ENCODE assay signal across 9 cellular contexts in genomic region chr20:40251284-40251932, GRCh38.
DNase-seq lines count a peak whose midpoint lies in the region; ATAC-seq, FAIRE-seq and TF ChIP-seq lines count a peak whose summit lies in the region.
"Had no signal": no experiment of that assay in that cellular context is flagged by ENCODE, and none has a peak within 500 bp of the region (broad histone marks: within the 10 kb centered on the region; RNA-seq: fewer than 3 reads in every experiment).

No MANE protein-coding gene starts in this region.

- no peaks in the 10 kb centered on the region for H3K9me3 ChIP-seq in HCT116 (ENCODE audit: control insufficient read depth in 1 of 2, insufficient read depth in 1 of 2, low read depth in 1 of 2, low read length in 2 of 2)
- H3K9me3 ChIP-seq in SU-DHL-6 (ENCODE audit: insufficient read depth, low read length) = no peaks in the 10 kb centered on the region

- DNase-seq in HCT116 (ENCODE audit: low read depth, low spot score) = peak; percentile 37
- no peak for DNase-seq in stimulated activated CD4-positive, alpha-beta T cell treated with anti-CD3 and anti-CD28 coated beads, Interleukin-4, amount 100 ng/mL, for 4 hours
- DNase-seq: activated T-cell treated with anti-CD3 and anti-CD28 coated beads for 4 hours had no signal

- no peak overlapping the region for H3K4me3 ChIP-seq in HCT116 (replicated peaks in 1 of 2; ENCODE audit: low read depth in 1 of 2, low read length in 2 of 2)
- no peak overlapping the region for H3K4me3 ChIP-seq in SU-DHL-6 (ENCODE audit: insufficient read depth, low read length, poor library complexity, severe bottlenecking)

- peak; percentile 55 for TF ChIP-seq RAD21 in HCT116 (IDR thresholded peaks at IDR 0.05; ENCODE audit: low read depth)

- no peak for TF ChIP-seq POLR2A in HCT116 (IDR thresholded peaks at IDR 0.05; ENCODE audit: borderline replicate concordance, extremely low read depth, insufficient read depth, insufficient read length)

- H3K4me1 ChIP-seq in HCT116 (ENCODE audit: control insufficient read depth in 1 of 2, insufficient read depth in 2 of 2, low read length in 2 of 2) = no peaks in the 10 kb centered on the region

- H3K27ac ChIP-seq in C4-2B (no peak overlapping the region), HCT116 (ENCODE audit: low read depth, low read length) (no peak overlapping the region), SU-DHL-6 (ENCODE audit: low read depth, low read length) (no peak overlapping the region)

- CTCF ChIA-PET in HCT116 (lab: Charles Lee) = interaction anchor here (0.9 to 2.0 kb wide), 6 partner anchors 10 to 1143 kb away, joined by 3 to 8 read pairs (median 6); no protein-coding TSS in a partner anchor

- H3K9me2 ChIP-seq in HCT116 (ENCODE audit: insufficient read depth) = no peaks in the 10 kb centered on the region
- no peaks in the 10 kb centered on the region for H3K9me2 ChIP-seq in SU-DHL-6 (replicated peaks; ENCODE audit: insufficient read depth, low read length)

- BruUV-seq in HCT116 (replicated peaks; lab: Mats Ljungman, UMichigan) = no TSS peak

- RAD21 ChIA-PET in HCT116 (lab: Charles Lee; ENCODE audit: low non-redundant PET in 1 of 2, low total read pairs in 2 of 2, uncharacterized antibody in 2 of 2, unreplicated experiment in 2 of 2) = no interaction called here

- intact Hi-C loops in HCT116 (cut with micrococcal nuclease) = no loop called here

- no peaks in the 10 kb centered on the region for H3F3A ChIP-seq in SU-DHL-6 (ENCODE audit: insufficient read depth)

- no peaks in the 10 kb centered on the region for H3K36me3 ChIP-seq in HCT116 (ENCODE audit: control insufficient read depth in 1 of 2, insufficient read depth in 2 of 2, low read length in 2 of 2)
- no peaks in the 10 kb centered on the region for H3K36me3 ChIP-seq in SU-DHL-6 (ENCODE audit: low read length)

- H3K4me2 ChIP-seq in HCT116 (ENCODE audit: low read length) (no peak overlapping the region), SU-DHL-6 (ENCODE audit: low read depth, low read length, poor library complexity, severe bottlenecking) (no peak overlapping the region)

- H3K79me2 ChIP-seq in HCT116 (ENCODE audit: insufficient read depth, low read length) (no peaks in the 10 kb centered on the region), SU-DHL-6 (ENCODE audit: insufficient read depth, low read length) (no peaks in the 10 kb centered on the region)

- peak; percentile 88 for ATAC-seq in HCT116
- no peak for ATAC-seq in GM19452 (IDR thresholded peaks at IDR 0.05; ENCODE audit: unreplicated experiment)
- ATAC-seq in GM19467 (IDR thresholded peaks at IDR 0.05; ENCODE audit: unreplicated experiment) = no peak
- no peak for ATAC-seq in HG03439 (IDR thresholded peaks at IDR 0.05; ENCODE audit: unreplicated experiment)

- H3K9ac ChIP-seq in HCT116 (ENCODE audit: low read length) (no peak overlapping the region), SU-DHL-6 (ENCODE audit: low read length) (no peak overlapping the region)

- POLR2A ChIA-PET in HCT116 (lab: Charles Lee) = no interaction called here

- peak; percentile 58 for FAIRE-seq in islet of Langerhans (lab: Jason Lieb, UNC)

- TF ChIP-seq CTCF in C4-2B (conservative IDR thresholded peaks at IDR 0.05) = peak; percentile 75
- peak; percentile 30 to 76 (median 65); a peak in 5 of 6 replicates for TF ChIP-seq CTCF in HCT116 (IDR thresholded peaks at IDR 0.05 in 2 of 3, conservative IDR thresholded peaks at IDR 0.05 in 1 of 3; ENCODE audit: borderline replicate concordance in 1 of 3, insufficient read depth in 1 of 3, low read depth in 2 of 3, low read length in 2 of 3)
- TF ChIP-seq CTCF in SU-DHL-6 (IDR thresholded peaks at IDR 0.05; ENCODE audit: insufficient read depth, low read length, poor library complexity, severe bottlenecking) = peak; percentile 54

- H3K27me3 ChIP-seq in HCT116 (ENCODE audit: insufficient read depth, low read length) (no peaks in the 10 kb centered on the region), SU-DHL-6 (ENCODE audit: low read length) (no peaks in the 10 kb centered on the region)

- H2AFZ ChIP-seq in HCT116 (ENCODE audit: low read depth, low read length, poor library complexity, severe bottlenecking) (no peak overlapping the region), SU-DHL-6 (ENCODE audit: low read depth, low read length, severe bottlenecking) (no peak overlapping the region)

- H4K20me1 ChIP-seq in HCT116 (ENCODE audit: insufficient read depth) (no peaks in the 10 kb centered on the region; the same call in 1 of the 2 replicates), SU-DHL-6 (ENCODE audit: low read depth, low read length) (no peaks in the 10 kb centered on the region)

TF ChIP-seq in HCT116, 20 proteins besides CTCF, POLR2A, EP300 and RAD21:
- TF ChIP-seq ELF1 (IDR thresholded peaks at IDR 0.05; ENCODE audit: borderline replicate concordance, low read depth) = 0 out of 2 replicates have a peak, but pooled peaks have one; percentile 15
- TF ChIP-seq JUND (IDR thresholded peaks at IDR 0.05) = no peak
- TF ChIP-seq, protein P1, sequence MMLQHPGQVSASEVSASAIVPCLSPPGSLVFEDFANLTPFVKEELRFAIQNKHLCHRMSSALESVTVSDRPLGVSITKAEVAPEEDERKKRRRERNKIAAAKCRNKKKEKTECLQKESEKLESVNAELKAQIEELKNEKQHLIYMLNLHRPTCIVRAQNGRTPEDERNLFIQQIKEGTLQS (IDR thresholded peaks at IDR 0.05) = no peak
- no peak for TF ChIP-seq SIN3A (IDR thresholded peaks at IDR 0.05; ENCODE audit: low read depth)
